In the genomic region with DNA sequence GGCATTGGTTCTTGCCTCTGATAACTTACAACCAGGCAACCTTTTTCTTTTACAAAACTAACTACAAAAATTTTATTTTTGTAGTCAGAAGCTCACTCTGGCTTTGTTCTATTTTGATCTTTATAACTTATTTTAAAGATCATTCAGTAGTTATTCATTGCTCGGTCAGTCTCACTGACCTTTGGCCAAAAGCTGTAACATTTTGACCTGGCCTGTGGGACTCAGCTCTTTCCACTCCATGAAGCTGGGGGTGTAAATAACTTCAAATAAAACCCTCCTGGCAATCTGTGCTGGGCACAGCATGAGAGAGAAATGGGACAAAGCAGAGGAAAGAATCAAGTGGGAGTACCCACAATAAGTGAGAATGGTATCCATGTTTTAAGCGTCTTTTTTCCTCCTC, we compare ENCODE assay signal across 26 cellular contexts.
"Had no signal": no experiment of that assay in that cellular context is flagged by ENCODE, and none has a peak within 500 bp of the region (broad histone marks: within the 10 kb centered on the region; RNA-seq: fewer than 3 reads in every experiment).

No MANE protein-coding gene starts in this region.

- H3K36me3 ChIP-seq: gastrocnemius medialis, left ventricle myocardium inferior, ovary had no signal

- H3K4me3 ChIP-seq: dorsolateral prefrontal cortex, gastrocnemius medialis, hepatocyte, left ventricle myocardium inferior, lower lobe of right lung, ovary, stomach, thyroid gland had no signal

- H3K36me3 Mint-ChIP-seq: natural killer cell had no signal

- H3K27ac ChIP-seq: epithelial cell of prostate, gastrocnemius medialis, hepatocyte, left ventricle myocardium inferior, lower lobe of right lung, ovary, stomach, thyroid gland had no signal

- H2AFZ ChIP-seq: hepatocyte had no signal

- H3K27ac Mint-ChIP-seq: endodermal cell, natural killer cell had no signal

- H3K79me2 ChIP-seq: hepatocyte had no signal

- H3K4me2 ChIP-seq: hepatocyte had no signal

- ATAC-seq: esophagus mucosa, gastrocnemius medialis, lower lobe of right lung, natural killer cell, right cardiac atrium had no signal

- DNase-seq: central memory CD4-positive, alpha-beta T cell; dorsolateral prefrontal cortex; effector CD8-positive, alpha-beta T cell; endodermal cell; foreskin fibroblast; gastrocnemius medialis; head of caudate nucleus; kidney; left ventricle myocardium inferior; lower lobe of right lung; natural killer cell; occipital lobe; ovary; right cardiac atrium; small intestine; stimulated activated CD4-positive, alpha-beta T cell treated with anti-CD3 and anti-CD28 coated beads, Interleukin-15, amount 100 ng/mL, for 24 hours; stimulated activated CD4-positive, alpha-beta T cell treated with anti-CD3 and anti-CD28 coated beads, Interleukin-4, amount 100 ng/mL, for 1 hour; stimulated activated CD8-positive, alpha-beta memory T cell treated with anti-CD3 and anti-CD28 coated beads, Interleukin-4, amount 100 ng/mL, for 48 hours; stimulated activated naive CD4-positive, alpha-beta T cell treated with Interleukin-2 at 50 U/mL for 16 hours; stomach; thyroid gland; trophoblast cell had no signal

- H3K27me3 ChIP-seq: dorsolateral prefrontal cortex, gastrocnemius medialis, hepatocyte, ovary, stomach, thyroid gland had no signal

- H3K9me3 Mint-ChIP-seq: endodermal cell, natural killer cell had no signal

- H3K4me3 Mint-ChIP-seq: endodermal cell, natural killer cell had no signal

- FAIRE-seq: colon, kidney, small intestine had no signal

- H3K9me3 ChIP-seq: gastrocnemius medialis, left ventricle myocardium inferior, lower lobe of right lung, ovary, stomach, thyroid gland had no signal
